In genomic region chr18:22272242-22272641, GRCh38 we compare ENCODE assay signal across 25 cellular contexts.
"Had no signal": no experiment of that assay in that cellular context is flagged by ENCODE, and none has a peak within 500 bp of the region (broad histone marks: within the 10 kb centered on the region; RNA-seq: fewer than 3 reads in every experiment).

No MANE protein-coding gene starts in this region.

- DNase-seq: activated CD4-positive, alpha-beta memory T cell treated with anti-CD3 and anti-CD28 coated beads, Interleukin-2, amount 10 ng/mL, durations not matched to agents 7 days and 5 days; activated CD4-positive, alpha-beta T cell treated with anti-CD3 and anti-CD28 coated beads, Interleukin-2, amount 10 ng/mL, durations not matched to agents 24 days and 14 days; activated effector memory CD4-positive, alpha-beta T cell treated with anti-CD3 and anti-CD28 coated beads, Interleukin-2, amount 50 U/mL, for 16 hours; activated naive CD4-positive, alpha-beta T cell treated with anti-CD3 and anti-CD28 coated beads, Interleukin-2, amount 10 ng/mL, durations not matched to agents 7 days and 5 days; activated T-cell treated with anti-CD3 and anti-CD28 coated beads, Interleukin-2, amount 50 U/mL, for 72 hours; anterior cingulate cortex; erythroblast; foreskin keratinocyte; immature natural killer cell; midbrain; natural killer cell; pancreas; psoas muscle; small intestine; stimulated activated CD4-positive, alpha-beta T cell treated with anti-CD3 and anti-CD28 coated beads, Interleukin-15, amount 100 ng/mL, for 24 hours; stomach had no signal

- H3K9me3 ChIP-seq: neutrophil, pancreas, psoas muscle, suprapubic skin had no signal

- H3K27ac ChIP-seq: foreskin keratinocyte, hepatocyte, neutrophil, pancreas, psoas muscle, stomach, suprapubic skin, tibial nerve, VCaP had no signal

- ATAC-seq: activated CD4-positive, CD25-positive, alpha-beta regulatory T cell treated with anti-CD3 and anti-CD28 coated beads, Interleukin-2, amount 50 U/mL, for 24 hours; activated T-cell treated with anti-CD3 and anti-CD28 coated beads, Interleukin-2, amount 50 U/mL, for 72 hours; foreskin keratinocyte; left lobe of liver; natural killer cell; pancreas; psoas muscle; sciatic nerve; stimulated activated memory B cell treated with anti-CD40 and anti-IgM and Interleukin-4, amounts not matched to agents 10 μg/mL and 1 μg/mL and 100 μg/mL, for 72 hours had no signal

- H3K36me3 ChIP-seq: neutrophil, pancreas, stomach, suprapubic skin, tibial nerve had no signal

- H3K27me3 ChIP-seq: hepatocyte, neutrophil, pancreas, suprapubic skin, tibial nerve had no signal

- H3K4me3 ChIP-seq: hepatocyte, pancreas, psoas muscle, stomach, suprapubic skin, tibial nerve had no signal

- H3K4me1 ChIP-seq: foreskin keratinocyte, pancreas, psoas muscle, stomach, suprapubic skin, tibial nerve had no signal
